ENCODE assay signal across 8 cellular contexts in the genomic region with DNA sequence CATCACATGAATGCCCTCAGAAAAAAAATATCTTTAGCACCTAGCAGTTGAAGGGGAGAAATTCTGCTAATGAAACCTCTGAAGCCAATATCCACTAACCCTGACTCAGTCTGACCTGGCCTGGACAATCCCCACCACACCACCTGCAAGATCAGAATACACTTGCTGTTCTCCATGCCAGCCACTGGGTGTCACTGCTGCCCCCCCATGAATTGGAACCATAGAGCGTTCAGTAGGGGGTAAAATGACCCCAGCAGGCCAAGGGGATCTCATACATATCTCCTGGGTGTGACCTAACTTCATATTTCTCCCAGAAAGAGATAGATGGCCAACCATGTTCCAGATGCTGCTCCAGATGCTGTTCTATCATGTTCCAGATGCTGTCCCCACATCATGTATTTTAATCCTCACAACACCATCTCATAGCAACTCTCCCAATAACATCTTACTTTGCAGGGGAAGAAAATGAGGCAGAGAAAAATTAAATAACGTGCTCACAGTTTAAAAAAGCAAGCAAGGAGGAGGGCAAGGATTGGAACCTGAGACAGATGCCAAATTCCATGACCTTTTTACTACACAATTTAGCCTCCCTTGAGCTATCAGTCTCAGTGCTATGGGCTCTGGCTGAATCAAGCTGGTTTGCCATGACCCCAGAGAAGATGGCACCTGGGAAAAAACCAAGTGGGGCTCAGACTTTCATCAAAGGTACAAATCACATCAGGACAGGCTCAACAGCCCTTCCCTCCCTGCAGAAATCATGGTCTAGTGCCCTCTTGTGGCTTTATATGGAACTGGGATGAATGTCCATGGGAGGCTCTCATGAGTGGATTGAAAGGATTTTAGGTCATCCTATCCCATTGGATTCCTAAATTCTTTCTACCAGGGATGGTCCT. TPM values are rescaled to one million over a fixed set of nuclear protein-coding genes. Genes with fewer than 3 reads are reported as not detected.
DNase-seq lines count a peak whose midpoint lies in the region; ATAC-seq and TF ChIP-seq lines count a peak whose summit lies in the region.

No MANE protein-coding gene starts in this region.

- no peak overlapping the region for H3K4me2 ChIP-seq in neuronal stem cell (ENCODE audit: insufficient read depth, low read length, poor library complexity, severe bottlenecking)

- H3K4me3 Mint-ChIP-seq in chondrocyte (ENCODE audit: unreplicated experiment): no peak overlapping the region

- H3K4me3 ChIP-seq in neuronal stem cell (ENCODE audit: low read length in 2 of 2): no peak overlapping the region

- no peaks in the 10 kb centered on the region for H3K27me3 ChIP-seq in neuronal stem cell (ENCODE audit: control insufficient read depth in 3 of 3, insufficient read depth in 3 of 3, low read depth in 1 of 3, low read length in 3 of 3)

- H2BK5ac ChIP-seq in neuronal stem cell (ENCODE audit: low read length): no peak overlapping the region

- no peak overlapping the region for H2AK5ac ChIP-seq in neuronal stem cell (ENCODE audit: low read depth, low read length)

- peak; percentile 64 for TF ChIP-seq CTCF in chondrocyte (IDR thresholded peaks at IDR 0.05)

- H3K14ac ChIP-seq in neuronal stem cell (ENCODE audit: low read length): no peak overlapping the region

- no peak overlapping the region for H3K9ac ChIP-seq in neuronal stem cell (ENCODE audit: low read depth, low read length, poor library complexity)

- peaks cover 4% of the 10 kb centered on the region for H3K4me1 Mint-ChIP-seq in chondrocyte (ENCODE audit: low read depth)

- no peak overlapping the region for H3K27ac Mint-ChIP-seq in chondrocyte (ENCODE audit: unreplicated experiment)

- no peaks in the 10 kb centered on the region for H3K36me3 ChIP-seq in neuronal stem cell (replicated peaks in 1 of 2; ENCODE audit: control insufficient read depth in 2 of 2, insufficient read depth in 2 of 2, low read length in 2 of 2)

- H3K79me1 ChIP-seq in neuronal stem cell (ENCODE audit: low read depth, low read length): no peaks in the 10 kb centered on the region

- H3K36me3 Mint-ChIP-seq in chondrocyte (ENCODE audit: low read depth): no peaks in the 10 kb centered on the region

- no peak overlapping the region for H2BK120ac ChIP-seq in neuronal stem cell (ENCODE audit: low read depth, low read length)

- H3K23ac ChIP-seq in neuronal stem cell (ENCODE audit: low read depth, low read length, poor library complexity): no peak overlapping the region

- H3K9me3 ChIP-seq in neuronal stem cell (replicated peaks in 1 of 2; ENCODE audit: control insufficient read depth in 2 of 2, insufficient read depth in 1 of 2, low read depth in 1 of 2, low read length in 2 of 2): no peaks in the 10 kb centered on the region

- no peak overlapping the region for H3K18ac ChIP-seq in neuronal stem cell (ENCODE audit: low read length)

- H3K4me1 ChIP-seq in neuronal stem cell (ENCODE audit: control insufficient read depth in 2 of 2, insufficient read depth in 1 of 2, low read depth in 1 of 2, low read length in 2 of 2): peaks cover 0 to 9% of the 10 kb centered on the region in 2 donors

- no peaks in the 10 kb centered on the region for H3K9me3 Mint-ChIP-seq in chondrocyte (ENCODE audit: low read depth)

- no peak overlapping the region for H4K8ac ChIP-seq in neuronal stem cell (ENCODE audit: low read depth, low read length)

- no CpG with 5 or more reads among the region's 2 CpGs for WGBS in neuronal stem cell (ENCODE audit: extremely low coverage in 2 of 2, insufficient read length in 2 of 2, insufficient replicate concordance in 1 of 2), 2 donors

- H4K91ac ChIP-seq in neuronal stem cell (ENCODE audit: low read depth, low read length, poor library complexity): no peak overlapping the region

- no peak overlapping the region for H3K27ac ChIP-seq in neuronal stem cell (replicated peaks; ENCODE audit: low read length)

- H2AFZ ChIP-seq in neuronal stem cell (ENCODE audit: low read length): no peak overlapping the region

- no peak overlapping the region for H2BK15ac ChIP-seq in neuronal stem cell (ENCODE audit: low read length)

- H2BK12ac ChIP-seq in neuronal stem cell (ENCODE audit: low read length): no peak overlapping the region

- peak; percentile 13 for DNase-seq in NCI-H510A treated with DMSO at 0.1 percent for 48 hours (lab: John Stamatoyannopoulos, UW)
- no peak for DNase-seq in NCI-H510A (lab: John Stamatoyannopoulos, UW)
- peak; percentile 51 for DNase-seq in NCI-H748 (lab: John Stamatoyannopoulos, UW; ENCODE audit: unreplicated experiment)
- no peak for DNase-seq in chondrocyte (ENCODE audit: low spot score)
- peak; percentile 48 for DNase-seq in neuronal stem cell (ENCODE audit: low spot score)
- DNase-seq in middle frontal gyrus (ENCODE audit: extremely low spot score, low spot score): no peak
- DNase-seq in stimulated activated naive CD4-positive, alpha-beta T cell treated with Interleukin-2 at 50 U/mL for 16 hours (lab: John Stamatoyannopoulos, UW): no peak

- H3K27me3 Mint-ChIP-seq in chondrocyte (ENCODE audit: low read depth): peaks cover 23% of the 10 kb centered on the region

- peak; percentile 51 for ATAC-seq in GM21576 (IDR thresholded peaks at IDR 0.05; ENCODE audit: unreplicated experiment)

- H3K4ac ChIP-seq in neuronal stem cell (ENCODE audit: low read length): no peak overlapping the region

RNA-seq across cellular contexts. Expression of gene NTRK3, which starts 12.4 kb away (rescaled TPM):
- not detected in 3 replicates for total RNA-seq in chondrocyte
- polyA plus RNA-seq in neuronal stem cell (2013, experiment 1 of 2): 7.7 TPM
- polyA plus RNA-seq in neuronal stem cell (2013, experiment 2 of 2): 7.6 TPM

Comparison
In these comparisons a context has a peak if more than half of its experiments do, and no peak if none do; other contexts are left out.
1. DNase-seq: peak in NCI-H510A treated with DMSO at 0.1 percent for 48 hours (single experiment), NCI-H748 (single experiment) and neuronal stem cell (single experiment); none in NCI-H510A (single experiment), chondrocyte (single experiment), middle frontal gyrus (single experiment) and stimulated activated naive CD4-positive, alpha-beta T cell treated with Interleukin-2 at 50 U/mL for 16 hours (single experiment).